ENCODE assay signal across 27 cellular contexts in genomic region chr17:49809056-49809455, GRCh38. TPM values are rescaled to one million over a fixed set of nuclear protein-coding genes. Genes with fewer than 3 reads are reported as not detected.
A peak's percentile ranks its signal among the peaks of the same experiment; 100 is the strongest.
DNase-seq lines count a peak whose midpoint lies in the region; ATAC-seq and TF ChIP-seq lines count a peak whose summit lies in the region.
"Had no signal": no experiment of that assay in that cellular context is flagged by ENCODE, and none has a peak within 500 bp of the region (broad histone marks: within the 10 kb centered on the region; RNA-seq: fewer than 3 reads in every experiment).

No MANE protein-coding gene starts in this region.

- no peaks in the 10 kb centered on the region for H3K9me3 ChIP-seq in endodermal cell (ENCODE audit: control insufficient read depth, low read length)
- no peaks in the 10 kb centered on the region for H3K9me3 ChIP-seq in left lung
- H3K9me3 ChIP-seq: BLaER1 treated with 17β-estradiol and CSF1 and Interleukin-3, amounts not matched to agents 10 nM and 100 nM had no signal

- H3K4me3 ChIP-seq in GM23338 (no peak overlapping the region), endodermal cell (ENCODE audit: low read length) (no peak overlapping the region), left lung (no peak overlapping the region)
- H3K4me3 ChIP-seq: BLaER1 treated with 17β-estradiol and CSF1 and Interleukin-3, amounts not matched to agents 10 nM and 100 nM had no signal

- H3K4me2 ChIP-seq in GM23338, result no peak overlapping the region; the same call in 1 of the 2 replicates
- H3K4me2 ChIP-seq: BLaER1 treated with 17β-estradiol and CSF1 and Interleukin-3, amounts not matched to agents 10 nM and 100 nM; KMS-11 had no signal

- H3K9me3 Mint-ChIP-seq in activated T-cell treated with anti-CD3 and anti-CD28 coated beads, Interleukin-2, amount 50 U/mL, for 72 hours, result no peaks in the 10 kb centered on the region
- H3K9me3 Mint-ChIP-seq in activated T-cell treated with anti-CD3 and anti-CD28 coated beads, Interleukin-2, amount 50 U/mL, for 4 hours, result no peaks in the 10 kb centered on the region
- H3K9me3 Mint-ChIP-seq in GM23338 (no peaks in the 10 kb centered on the region), endodermal cell (no peaks in the 10 kb centered on the region)
- H3K9me3 Mint-ChIP-seq: CD4-positive, alpha-beta T cell; IgD-negative memory B cell had no signal

- intact Hi-C loops in left lung (cut with DNase I), result no loop called here

- peaks cover 10% of the 10 kb centered on the region for H3K4me1 Mint-ChIP-seq in activated T-cell treated with anti-CD3 and anti-CD28 coated beads, Interleukin-2, amount 50 U/mL, for 72 hours (ENCODE audit: low read depth)
- peaks cover 28% of the 10 kb centered on the region for H3K4me1 Mint-ChIP-seq in activated T-cell treated with anti-CD3 and anti-CD28 coated beads, Interleukin-2, amount 50 U/mL, for 4 hours (ENCODE audit: low read depth)
- H3K4me1 Mint-ChIP-seq in GM23338, result peaks cover 29% of the 10 kb centered on the region
- H3K4me1 Mint-ChIP-seq in endodermal cell, result peaks cover 18% of the 10 kb centered on the region

- H4K20me1 ChIP-seq in GM23338 (replicated peaks; ENCODE audit: insufficient read depth), result no peaks in the 10 kb centered on the region

- H3K9me2 ChIP-seq in GM23338 (ENCODE audit: insufficient read depth), result no peaks in the 10 kb centered on the region

- H3K27me3 Mint-ChIP-seq in activated T-cell treated with anti-CD3 and anti-CD28 coated beads, Interleukin-2, amount 50 U/mL, for 72 hours (ENCODE audit: low read depth), result no peaks in the 10 kb centered on the region
- H3K27me3 Mint-ChIP-seq in activated T-cell treated with anti-CD3 and anti-CD28 coated beads, Interleukin-2, amount 50 U/mL, for 4 hours (ENCODE audit: low read depth), result no peaks in the 10 kb centered on the region
- H3K27me3 Mint-ChIP-seq in GM23338 (ENCODE audit: insufficient read depth, low read depth, poor library complexity) (peaks cover 4% of the 10 kb centered on the region), endodermal cell (ENCODE audit: insufficient read depth) (no peaks in the 10 kb centered on the region)
- H3K27me3 Mint-ChIP-seq: CD4-positive, alpha-beta T cell; IgD-negative memory B cell had no signal

- no peak for ATAC-seq in activated T-cell treated with anti-CD3 and anti-CD28 coated beads, Interleukin-2, amount 50 U/mL, for 72 hours (replicated peaks in 1 of 2)
- ATAC-seq in activated T-cell treated with anti-CD3 and anti-CD28 coated beads, Interleukin-2, amount 50 U/mL, for 4 hours, result no peak
- ATAC-seq in GM23338 (no peak), left lung (no peak), HG02571 (IDR thresholded peaks at IDR 0.05; ENCODE audit: unreplicated experiment) (no peak)
- ATAC-seq: HCT116, Panc1 had no signal

- peak overlapping the region; percentile 64 for H3K27ac Mint-ChIP-seq in activated T-cell treated with anti-CD3 and anti-CD28 coated beads, Interleukin-2, amount 50 U/mL, for 72 hours
- H3K27ac Mint-ChIP-seq in GM23338 (no peak overlapping the region), endodermal cell (peak overlapping the region; percentile 17)
- H3K27ac Mint-ChIP-seq: CD4-positive, alpha-beta T cell; IgD-negative memory B cell had no signal

- 0 out of 2 replicates have a peak, but pooled peaks cover under 1% of the 10 kb centered on the region for H3F3A ChIP-seq in GM23338 (replicated peaks; ENCODE audit: low read depth)

- H3K9ac ChIP-seq in endodermal cell (ENCODE audit: extremely low read depth, low read length, poor library complexity, severe bottlenecking), result no peak overlapping the region
- H3K9ac ChIP-seq: BLaER1 treated with 17β-estradiol and CSF1 and Interleukin-3, amounts not matched to agents 10 nM and 100 nM; KMS-11 had no signal

- no peak overlapping the region for H3K4me3 Mint-ChIP-seq in activated T-cell treated with anti-CD3 and anti-CD28 coated beads, Interleukin-2, amount 50 U/mL, for 72 hours
- H3K4me3 Mint-ChIP-seq in activated T-cell treated with anti-CD3 and anti-CD28 coated beads, Interleukin-2, amount 50 U/mL, for 4 hours, result no peak overlapping the region
- no peak overlapping the region for H3K4me3 Mint-ChIP-seq in GM23338
- no peak overlapping the region for H3K4me3 Mint-ChIP-seq in endodermal cell
- H3K4me3 Mint-ChIP-seq: CD4-positive, alpha-beta T cell; IgD-negative memory B cell had no signal

- TF ChIP-seq CTCF in GM23338 (conservative IDR thresholded peaks at IDR 0.05; ENCODE audit: low read depth in 2 of 2) (no peak), VCaP (conservative IDR thresholded peaks at IDR 0.05) (no peak), endodermal cell (conservative IDR thresholded peaks at IDR 0.05) (no peak), left lung (IDR thresholded peaks at IDR 0.05) (no peak)

- H3K79me2 ChIP-seq in GM23338 (replicated peaks; ENCODE audit: insufficient read depth), result peaks cover 48% of the 10 kb centered on the region

- WGBS in endodermal cell (ENCODE audit: insufficient coverage in 1 of 2, insufficient read length in 1 of 2), 2 experiments, result 76 to 84% methylated on average over 3 to 4 of the region's 4 CpGs

- H2AFZ ChIP-seq in GM23338, result no peak overlapping the region

- H3K27me3 ChIP-seq in GM23338 (ENCODE audit: insufficient read depth) (no peaks in the 10 kb centered on the region), endodermal cell (ENCODE audit: control insufficient read depth, insufficient read depth, low read length, poor library complexity, severe bottlenecking) (no peaks in the 10 kb centered on the region), left lung (no peaks in the 10 kb centered on the region)
- H3K27me3 ChIP-seq: BLaER1 treated with 17β-estradiol and CSF1 and Interleukin-3, amounts not matched to agents 10 nM and 100 nM had no signal

- peaks cover 26% of the 10 kb centered on the region for H3K4me1 ChIP-seq in GM23338 (ENCODE audit: insufficient read depth)
- H3K4me1 ChIP-seq in endodermal cell (ENCODE audit: control insufficient read depth, insufficient read depth, low read length), result peaks cover 6% of the 10 kb centered on the region
- no peaks in the 10 kb centered on the region for H3K4me1 ChIP-seq in left lung

- H3K27ac ChIP-seq in GM23338 (ENCODE audit: low read depth), result peak overlapping the region; percentile 20; the same call in 1 of the 2 replicates
- peak overlapping the region; percentile 33 for H3K27ac ChIP-seq in VCaP
- H3K27ac ChIP-seq in endodermal cell (ENCODE audit: low read depth, low read length), result no peak overlapping the region
- H3K27ac ChIP-seq in left lung, result no peak overlapping the region
- H3K27ac ChIP-seq: BLaER1 treated with 17β-estradiol and CSF1 and Interleukin-3, amounts not matched to agents 10 nM and 100 nM; KMS-11 had no signal

- no peak for DNase-seq in activated T-cell treated with anti-CD3 and anti-CD28 coated beads, Interleukin-2, amount 50 U/mL, for 72 hours
- DNase-seq in activated T-cell treated with anti-CD3 and anti-CD28 coated beads, Interleukin-2, amount 50 U/mL, for 4 hours, result no peak
- DNase-seq in GM23338 (ENCODE audit: low spot score) (no peak), endodermal cell (no peak), left lung (no peak), NCI-H1417 (lab: John Stamatoyannopoulos, UW) (no peak)
- DNase-seq: CD4-positive, alpha-beta T cell; COR-L47; DMS53; GOT3; MM.1S; NCI-H1694; NCI-H2029 treated with DMSO at 0.1 percent for 48 hours; NCI-H2227 treated with DMSO at 0.1 percent for 48 hours; NCI-H69; SHP77 had no signal

- H3K36me3 ChIP-seq in GM23338 (ENCODE audit: insufficient read depth) (peaks cover 9% of the 10 kb centered on the region; the same call in 1 of the 2 replicates), endodermal cell (ENCODE audit: control insufficient read depth, insufficient read depth, low read length) (peaks cover 80% of the 10 kb centered on the region), left lung (peaks cover 4 to 96% of the 10 kb centered on the region in 2 donors)

- peaks cover 13 to 26% of the 10 kb centered on the region in 2 donors for H3K36me3 Mint-ChIP-seq in activated T-cell treated with anti-CD3 and anti-CD28 coated beads, Interleukin-2, amount 50 U/mL, for 72 hours (ENCODE audit: insufficient read depth in 2 of 2)
- H3K36me3 Mint-ChIP-seq in activated T-cell treated with anti-CD3 and anti-CD28 coated beads, Interleukin-2, amount 50 U/mL, for 4 hours (ENCODE audit: insufficient read depth), result peaks cover 48% of the 10 kb centered on the region
- peaks cover 67% of the 10 kb centered on the region for H3K36me3 Mint-ChIP-seq in GM23338 (ENCODE audit: low read depth)
- peaks cover 44% of the 10 kb centered on the region for H3K36me3 Mint-ChIP-seq in endodermal cell (ENCODE audit: low read depth)

TF ChIP-seq in GM23338, 12 proteins besides CTCF, POLR2A, EP300 and RAD21:
- no peak for TF ChIP-seq POLR2AphosphoS5 (IDR thresholded peaks at IDR 0.05; ENCODE audit: low read depth)

RNA-seq across cellular contexts. Expression of gene KAT7, which starts 20.6 kb away (rescaled TPM):
- total RNA-seq in activated T-cell treated with anti-CD3 and anti-CD28 coated beads, Interleukin-2, amount 50 U/mL, for 72 hours, result 10 to 100 TPM; 83.9 to 85.9 TPM
- total RNA-seq in activated T-cell treated with anti-CD3 and anti-CD28 coated beads, Interleukin-2, amount 50 U/mL, for 4 hours, result 10 to 100 TPM; 59.4 to 66.6 (median 63.8) TPM
- 187 and 226 TPM in 2 replicates for total RNA-seq in GM23338 (2014; rRNA removed; shearing (Covaris generic))
- 30.5 and 31.0 TPM in 2 replicates for polyA plus RNA-seq in GM23338 (2016; fragmentation: Nextera tagmentation; extraction: Ambion mirVana)
- total RNA-seq in endodermal cell (10 to 100 TPM; 77.8 to 80.5 TPM), left lung (10 to 100 TPM; 51.3 to 55.4 TPM)
- polyA plus RNA-seq in endodermal cell (2013, experiment 1 of 2), result 67.6 TPM
- 54.9 TPM for polyA plus RNA-seq in endodermal cell (2013, experiment 2 of 2)

RNA-seq across cellular contexts. Expression of gene TAC4, which starts 38.8 kb away (rescaled TPM):
- total RNA-seq in activated T-cell treated with anti-CD3 and anti-CD28 coated beads, Interleukin-2, amount 50 U/mL, for 72 hours, result not detected
- total RNA-seq in activated T-cell treated with anti-CD3 and anti-CD28 coated beads, Interleukin-2, amount 50 U/mL, for 4 hours, result not detected
- total RNA-seq in GM23338 (2014; rRNA removed; shearing (Covaris generic)), result not detected in 2 replicates
- not detected in 2 replicates for polyA plus RNA-seq in GM23338 (2016; fragmentation: Nextera tagmentation; extraction: Ambion mirVana)
- total RNA-seq in endodermal cell (1 to 10 TPM; 1.5 to 3.2 TPM), left lung (not detected)
- not detected for polyA plus RNA-seq in endodermal cell (2013, experiment 1 of 2)
- polyA plus RNA-seq in endodermal cell (2013, experiment 2 of 2), result not detected
- total RNA-seq: CD4-positive, alpha-beta T cell; Daoy; G401; NCI-H460 had no signal
- polyA plus RNA-seq: AG04450, IgD-negative memory B cell had no signal

RNA-seq across cellular contexts. Expression of gene FAM117A, which starts 45.1 kb away (rescaled TPM):
- 10 to 100 TPM; 19.5 to 29.3 TPM for total RNA-seq in activated T-cell treated with anti-CD3 and anti-CD28 coated beads, Interleukin-2, amount 50 U/mL, for 72 hours
- 10 to 100 TPM; 10.3 to 12.1 (median 11.6) TPM for total RNA-seq in activated T-cell treated with anti-CD3 and anti-CD28 coated beads, Interleukin-2, amount 50 U/mL, for 4 hours
- 21.4 and 46.4 TPM in 2 replicates for total RNA-seq in GM23338 (2014; rRNA removed; shearing (Covaris generic))
- polyA plus RNA-seq in GM23338 (2016; fragmentation: Nextera tagmentation; extraction: Ambion mirVana), result 19.8 and 21.3 TPM in 2 replicates
- total RNA-seq in endodermal cell (10 to 100 TPM; 15.4 to 16.8 TPM), left lung (10 to 100 TPM; 11.9 to 13.4 TPM)
- polyA plus RNA-seq in endodermal cell (2013, experiment 1 of 2), result 23.3 TPM
- 20.1 TPM for polyA plus RNA-seq in endodermal cell (2013, experiment 2 of 2)

Comparison
In these comparisons a context has a peak if more than half of its experiments do, and no peak if none do; other contexts are left out.
1. H3K27ac ChIP-seq: peak in GM23338 (single experiment) and VCaP (single experiment); none in endodermal cell (single experiment) and left lung (0 of 2).